ENCODE assay signal across 21 cellular contexts in genomic region chr1:247638781-247639180, GRCh38. TPM values are rescaled to one million over a fixed set of nuclear protein-coding genes. Genes with fewer than 3 reads are reported as not detected.
DNase-seq lines count a peak whose midpoint lies in the region; ATAC-seq and TF ChIP-seq lines count a peak whose summit lies in the region.
"Had no signal": no experiment of that assay in that cellular context is flagged by ENCODE, and none has a peak within 500 bp of the region (broad histone marks: within the 10 kb centered on the region; RNA-seq: fewer than 3 reads in every experiment).

No MANE protein-coding gene starts in this region.

- no peak overlapping the region for H3K9ac ChIP-seq in smooth muscle cell (ENCODE audit: low read depth)
- H3K9ac ChIP-seq: KMS-11 had no signal

- peak overlapping the region; percentile 99 for H2AFZ ChIP-seq in smooth muscle cell (ENCODE audit: low read depth)

- peak overlapping the region; percentile 85 for H3K4me2 ChIP-seq in smooth muscle cell
- H3K4me2 ChIP-seq: A549, KMS-11 had no signal

- no peak overlapping the region for H3K27ac Mint-ChIP-seq in T-helper 1 cell treated with Interleukin-12 subunit alpha and Interleukin-12 subunit beta and Interleukin-4 antibody, amounts not matched to agents 30 μg/mL and 1 μg/mL, for 36 hours
- H3K27ac Mint-ChIP-seq in activated naive CD8-positive, alpha-beta T cell treated with anti-CD3 and anti-CD28 coated beads, Interleukin-2, amount 10 ng/mL, durations not matched to agents 7 days and 5 days, result peak overlapping the region; percentile 43
- H3K27ac Mint-ChIP-seq in stimulated activated memory B cell treated with anti-CD40 and anti-IgM and Interleukin-4, amounts not matched to agents 10 μg/mL and 1 μg/mL and 100 μg/mL, for 72 hours, result no peak overlapping the region
- H3K27ac Mint-ChIP-seq: CD4-positive, alpha-beta memory T cell; nephron; stimulated activated naive CD8-positive, alpha-beta T cell treated with anti-CD3 and anti-CD28 coated beads, Interleukin-15, Interleukin-2, amounts not matched to agents 100 ng/mL and 50 ng/mL, for 24 hours had no signal

- intact Hi-C loops in left colon (cut with DNase I, micrococcal nuclease), result no loop called here

- 92% methylated on average over 6 of the region's 6 CpGs for WGBS in smooth muscle cell (ENCODE audit: low lambda C conversion rate)

- no peaks in the 10 kb centered on the region for H3F3A ChIP-seq in smooth muscle cell (ENCODE audit: low read depth)

- peak overlapping the region; percentile 39 for H3K4me3 Mint-ChIP-seq in T-helper 1 cell treated with Interleukin-12 subunit alpha and Interleukin-12 subunit beta and Interleukin-4 antibody, amounts not matched to agents 30 μg/mL and 1 μg/mL, for 36 hours
- H3K4me3 Mint-ChIP-seq in activated naive CD8-positive, alpha-beta T cell treated with anti-CD3 and anti-CD28 coated beads, Interleukin-2, amount 10 ng/mL, durations not matched to agents 7 days and 5 days, result peak overlapping the region; percentile 57
- no peak overlapping the region for H3K4me3 Mint-ChIP-seq in stimulated activated memory B cell treated with anti-CD40 and anti-IgM and Interleukin-4, amounts not matched to agents 10 μg/mL and 1 μg/mL and 100 μg/mL, for 72 hours
- H3K4me3 Mint-ChIP-seq: nephron; stimulated activated naive CD8-positive, alpha-beta T cell treated with anti-CD3 and anti-CD28 coated beads, Interleukin-15, Interleukin-2, amounts not matched to agents 100 ng/mL and 50 ng/mL, for 24 hours had no signal

- no peaks in the 10 kb centered on the region for H3K27me3 ChIP-seq in smooth muscle cell (ENCODE audit: low read depth)

- H3K36me3 ChIP-seq in smooth muscle cell (ENCODE audit: low read depth), result no peaks in the 10 kb centered on the region

- H4K20me1 ChIP-seq in smooth muscle cell (ENCODE audit: low read depth), result no peaks in the 10 kb centered on the region

- peak overlapping the region; percentile 52 for H3K4me3 ChIP-seq in smooth muscle cell
- H3K4me3 ChIP-seq: A549 had no signal

- TF ChIP-seq CTCF in smooth muscle cell (IDR thresholded peaks at IDR 0.05; ENCODE audit: borderline replicate concordance, insufficient read depth, poor library complexity, severe bottlenecking), result no peak

- H3K27ac ChIP-seq in smooth muscle cell (ENCODE audit: low read depth), result peak overlapping the region; percentile 79
- H3K27ac ChIP-seq: A549, KMS-11 had no signal

- DNase-seq in T-helper 1 cell (no peak), left colon (peak; percentile 68 to 85), smooth muscle cell (lab: John Stamatoyannopoulos, UW; ENCODE audit: unreplicated experiment) (no peak), AG08395 (ENCODE audit: low spot score) (no peak), RPMI8226 (no peak)
- no peak for DNase-seq in activated naive CD8-positive, alpha-beta T cell treated with anti-CD3 and anti-CD28 coated beads, Interleukin-2, amount 10 ng/mL, durations not matched to agents 7 days and 5 days
- DNase-seq: CD4-positive, alpha-beta memory T cell; DND-41; NCI-H1092; NCI-H82 had no signal

- no peak for ATAC-seq in activated naive CD8-positive, alpha-beta T cell treated with anti-CD3 and anti-CD28 coated beads, Interleukin-2, amount 10 ng/mL, durations not matched to agents 7 days and 5 days (ENCODE audit: low read depth)
- ATAC-seq in left colon, result peak; percentile 93
- ATAC-seq in stimulated activated memory B cell treated with anti-CD40 and anti-IgM and Interleukin-4, amounts not matched to agents 10 μg/mL and 1 μg/mL and 100 μg/mL, for 72 hours, result no peak
- ATAC-seq: A549, Panc1 had no signal

- no peaks in the 10 kb centered on the region for H3K36me3 Mint-ChIP-seq in T-helper 1 cell treated with Interleukin-12 subunit alpha and Interleukin-12 subunit beta and Interleukin-4 antibody, amounts not matched to agents 30 μg/mL and 1 μg/mL, for 36 hours (ENCODE audit: low read depth)
- H3K36me3 Mint-ChIP-seq in activated naive CD8-positive, alpha-beta T cell treated with anti-CD3 and anti-CD28 coated beads, Interleukin-2, amount 10 ng/mL, durations not matched to agents 7 days and 5 days, result no peaks in the 10 kb centered on the region
- H3K36me3 Mint-ChIP-seq in stimulated activated memory B cell treated with anti-CD40 and anti-IgM and Interleukin-4, amounts not matched to agents 10 μg/mL and 1 μg/mL and 100 μg/mL, for 72 hours, result no peaks in the 10 kb centered on the region

- H3K9me3 ChIP-seq in smooth muscle cell (replicated peaks; ENCODE audit: low read depth), result no peaks in the 10 kb centered on the region

- H3K4me1 ChIP-seq in smooth muscle cell (ENCODE audit: low read depth), result no peaks in the 10 kb centered on the region
- H3K4me1 ChIP-seq: A549 had no signal

- peaks cover 7% of the 10 kb centered on the region for H3K9me3 Mint-ChIP-seq in T-helper 1 cell treated with Interleukin-12 subunit alpha and Interleukin-12 subunit beta and Interleukin-4 antibody, amounts not matched to agents 30 μg/mL and 1 μg/mL, for 36 hours
- H3K9me3 Mint-ChIP-seq in activated naive CD8-positive, alpha-beta T cell treated with anti-CD3 and anti-CD28 coated beads, Interleukin-2, amount 10 ng/mL, durations not matched to agents 7 days and 5 days, result peaks cover 5% of the 10 kb centered on the region
- peaks cover 11% of the 10 kb centered on the region for H3K9me3 Mint-ChIP-seq in stimulated activated memory B cell treated with anti-CD40 and anti-IgM and Interleukin-4, amounts not matched to agents 10 μg/mL and 1 μg/mL and 100 μg/mL, for 72 hours

- H3K79me2 ChIP-seq in smooth muscle cell (ENCODE audit: low read depth), result no peaks in the 10 kb centered on the region

- H3K4me1 Mint-ChIP-seq in T-helper 1 cell treated with Interleukin-12 subunit alpha and Interleukin-12 subunit beta and Interleukin-4 antibody, amounts not matched to agents 30 μg/mL and 1 μg/mL, for 36 hours (ENCODE audit: low read depth), result no peaks in the 10 kb centered on the region
- H3K4me1 Mint-ChIP-seq in activated naive CD8-positive, alpha-beta T cell treated with anti-CD3 and anti-CD28 coated beads, Interleukin-2, amount 10 ng/mL, durations not matched to agents 7 days and 5 days, result no peaks in the 10 kb centered on the region
- no peaks in the 10 kb centered on the region for H3K4me1 Mint-ChIP-seq in stimulated activated memory B cell treated with anti-CD40 and anti-IgM and Interleukin-4, amounts not matched to agents 10 μg/mL and 1 μg/mL and 100 μg/mL, for 72 hours
- H3K4me1 Mint-ChIP-seq: nephron had no signal

- POLR2A ChIA-PET in activated naive CD8-positive, alpha-beta T cell treated with anti-CD3 and anti-CD28 coated beads, Interleukin-2, amount 10 ng/mL, durations not matched to agents 7 days and 5 days (lab: Charles Lee), result no interaction called here

- H3K27me3 Mint-ChIP-seq in T-helper 1 cell treated with Interleukin-12 subunit alpha and Interleukin-12 subunit beta and Interleukin-4 antibody, amounts not matched to agents 30 μg/mL and 1 μg/mL, for 36 hours (ENCODE audit: low read depth), result peaks cover 15% of the 10 kb centered on the region
- peaks cover 10% of the 10 kb centered on the region for H3K27me3 Mint-ChIP-seq in activated naive CD8-positive, alpha-beta T cell treated with anti-CD3 and anti-CD28 coated beads, Interleukin-2, amount 10 ng/mL, durations not matched to agents 7 days and 5 days
- peaks cover 47% of the 10 kb centered on the region for H3K27me3 Mint-ChIP-seq in stimulated activated memory B cell treated with anti-CD40 and anti-IgM and Interleukin-4, amounts not matched to agents 10 μg/mL and 1 μg/mL and 100 μg/mL, for 72 hours

RNA-seq across cellular contexts. Expression of gene OR2G3, which starts 33.4 kb away (rescaled TPM):
- not detected for total RNA-seq in activated naive CD8-positive, alpha-beta T cell treated with anti-CD3 and anti-CD28 coated beads, Interleukin-2, amount 10 ng/mL, durations not matched to agents 7 days and 5 days
- total RNA-seq in left colon (not detected), smooth muscle cell (not detected in 2 replicates)
- polyA plus RNA-seq in smooth muscle cell, result not detected in 2 replicates
- total RNA-seq: CD4-positive, alpha-beta memory T cell; fibroblast of villous mesenchyme; H4; left ventricle myocardium superior had no signal
- polyA plus RNA-seq: A549; adipose tissue; CD4-positive, alpha-beta memory T cell had no signal

RNA-seq across cellular contexts. Expression of gene OR13G1, which starts 40.8 kb away (rescaled TPM):
- not detected for total RNA-seq in activated naive CD8-positive, alpha-beta T cell treated with anti-CD3 and anti-CD28 coated beads, Interleukin-2, amount 10 ng/mL, durations not matched to agents 7 days and 5 days
- total RNA-seq in left colon (not detected), smooth muscle cell (not detected in 2 replicates)
- polyA plus RNA-seq in smooth muscle cell, result not detected in 2 replicates
- total RNA-seq: CD4-positive, alpha-beta memory T cell; fibroblast of villous mesenchyme; H4; left ventricle myocardium superior had no signal
- polyA plus RNA-seq: A549; adipose tissue; CD4-positive, alpha-beta memory T cell had no signal

RNA-seq across cellular contexts. Expression of gene OR2G2, which starts 50.6 kb away (rescaled TPM):
- not detected for total RNA-seq in activated naive CD8-positive, alpha-beta T cell treated with anti-CD3 and anti-CD28 coated beads, Interleukin-2, amount 10 ng/mL, durations not matched to agents 7 days and 5 days
- total RNA-seq in left colon, result not detected
- not detected in 2 replicates for total RNA-seq in smooth muscle cell
- not detected in 2 replicates for polyA plus RNA-seq in smooth muscle cell
- total RNA-seq: CD4-positive, alpha-beta memory T cell; fibroblast of villous mesenchyme; H4; left ventricle myocardium superior had no signal
- polyA plus RNA-seq: A549; adipose tissue; CD4-positive, alpha-beta memory T cell had no signal

Comparison
In these comparisons a context has a peak if more than half of its experiments do, and no peak if none do; other contexts are left out.
1. DNase-seq: peak in left colon (2 of 2); none in T-helper 1 cell (0 of 5), activated naive CD8-positive, alpha-beta T cell treated with anti-CD3 and anti-CD28 coated beads, Interleukin-2, amount 10 ng/mL, durations not matched to agents 7 days and 5 days (single experiment), smooth muscle cell (single experiment), AG08395 (single experiment) and RPMI8226 (single experiment).